In genomic region chr1:231602675-231602984, GRCh38 we compare ENCODE assay signal across 18 cellular contexts. TPM values are rescaled to one million over a fixed set of nuclear protein-coding genes. Genes with fewer than 3 reads are reported as not detected.
DNase-seq lines count a peak whose midpoint lies in the region; ATAC-seq, FAIRE-seq and TF ChIP-seq lines count a peak whose summit lies in the region.
"Had no signal": no experiment of that assay in that cellular context is flagged by ENCODE, and none has a peak within 500 bp of the region (broad histone marks: within the 10 kb centered on the region; RNA-seq: fewer than 3 reads in every experiment).

No MANE protein-coding gene starts in this region.

- peaks cover 15% of the 10 kb centered on the region for H3K27me3 Mint-ChIP-seq in activated CD8-positive, alpha-beta memory T cell treated with anti-CD3 and anti-CD28 coated beads, Interleukin-2, amount 10 ng/mL, durations not matched to agents 7 days and 5 days

- intact Hi-C loops in HepG2 (cut with micrococcal nuclease; ENCODE audit: unreplicated experiment) = no loop called here
- intact Hi-C loops in right lobe of liver (cut with DNase I) = no loop called here

- H3K36me3 ChIP-seq in HepG2 (replicated peaks in 1 of 2; ENCODE audit: control insufficient read depth in 1 of 2, insufficient read depth in 2 of 2, low read length in 2 of 2) (no peaks in the 10 kb centered on the region), right lobe of liver (no peaks in the 10 kb centered on the region), Karpas-422 (ENCODE audit: insufficient read depth, low read length) (no peaks in the 10 kb centered on the region)

- CTCF ChIA-PET in HepG2 (lab: Yijun Ruan, JAX; ENCODE audit: low intra/inter-chr PET ratio, low total read pairs) = interaction anchor here (2.0 kb wide), 1 partner anchor 245 kb away, joined by 15 read pairs; no protein-coding TSS in a partner anchor
- CTCF ChIA-PET in activated CD8-positive, alpha-beta memory T cell treated with anti-CD3 and anti-CD28 coated beads, Interleukin-2, amount 10 ng/mL, durations not matched to agents 7 days and 5 days (lab: Charles Lee) = interaction anchor here (1.0 to 4.9 kb wide), 7 partner anchors 12 to 382 kb away, joined by 3 to 26 read pairs (median 3); partner anchors contain the start of genes EXOC8 and SPRTN

- TF ChIP-seq CTCF in HepG2 (CRISPR knock-in tag; IDR thresholded peaks at IDR 0.05) = no peak
- TF ChIP-seq CTCF in right lobe of liver (IDR thresholded peaks at IDR 0.05) = no peak
- no peak for TF ChIP-seq CTCF in VCaP (conservative IDR thresholded peaks at IDR 0.05)

- no peaks in the 10 kb centered on the region for H3K9me2 ChIP-seq in Karpas-422 (replicated peaks; ENCODE audit: insufficient read depth, low read length)

- in situ Hi-C loops in HepG2 (cut with HindIII; ENCODE audit: extremely low pct_ligation_motif_present, low pct_unique_long_range_greater_than_20kb) = loop anchor here (5.0 kb wide), 1 partner anchor 245 kb away; no protein-coding TSS in a partner anchor

- no peaks in the 10 kb centered on the region for H3K79me2 ChIP-seq in HepG2 (ENCODE audit: insufficient read depth, low read length)
- no peaks in the 10 kb centered on the region for H3K79me2 ChIP-seq in Karpas-422 (ENCODE audit: low read length)

- BruUV-seq in HepG2 (replicated peaks; lab: Mats Ljungman, UMichigan) = no TSS peak

- TF ChIP-seq POLR2A in HepG2 (IDR thresholded peaks at IDR 0.05; ENCODE audit: insufficient read depth in 1 of 2, low read depth in 2 of 2, low read length in 2 of 2) (no peak), right lobe of liver (IDR thresholded peaks at IDR 0.05) (no peak)

- H3K9ac ChIP-seq in HepG2 (ENCODE audit: insufficient read depth, low read depth, low read length) (no peak overlapping the region), Karpas-422 (ENCODE audit: low read length) (no peak overlapping the region)

- peaks cover 18% of the 10 kb centered on the region for H3K4me1 Mint-ChIP-seq in activated CD8-positive, alpha-beta memory T cell treated with anti-CD3 and anti-CD28 coated beads, Interleukin-2, amount 10 ng/mL, durations not matched to agents 7 days and 5 days

- no peaks in the 10 kb centered on the region for H3K27me3 ChIP-seq in HepG2 (ENCODE audit: control insufficient read depth in 1 of 2, insufficient read depth in 2 of 2, low read length in 2 of 2)
- no peaks in the 10 kb centered on the region for H3K27me3 ChIP-seq in right lobe of liver
- 0 out of 2 replicates have a peak, but pooled peaks cover 2% of the 10 kb centered on the region for H3K27me3 ChIP-seq in Karpas-422 (ENCODE audit: low read length)

- H3K9me3 ChIP-seq in HepG2 (ENCODE audit: low read length) (no peaks in the 10 kb centered on the region), right lobe of liver (no peaks in the 10 kb centered on the region), Karpas-422 (ENCODE audit: low read length) (no peaks in the 10 kb centered on the region)

- no peak for FAIRE-seq in HepG2 (lab: Jason Lieb, UNC)
- FAIRE-seq: A204.1 had no signal

- no peak overlapping the region for H2AFZ ChIP-seq in HepG2 (ENCODE audit: low read length)
- no peak overlapping the region for H2AFZ ChIP-seq in Karpas-422 (ENCODE audit: low read length)

- H4K20me1 ChIP-seq in HepG2 (ENCODE audit: insufficient read depth, low read length) = no peaks in the 10 kb centered on the region
- H4K20me1 ChIP-seq in Karpas-422 (ENCODE audit: insufficient read depth, low read depth, low read length) = no peaks in the 10 kb centered on the region

- no peak for TF ChIP-seq EP300 in HepG2 (IDR thresholded peaks at IDR 0.05; ENCODE audit: low read depth in 2 of 2, low read length in 2 of 2)
- TF ChIP-seq EP300 in HepG2 (CRISPR knock-in tag; IDR thresholded peaks at IDR 0.05; ENCODE audit: borderline replicate concordance) = no peak

- WGBS in HepG2 (ENCODE audit: low lambda C conversion rate) = 66% methylated on average over 4 of the region's 4 CpGs
- 81% methylated on average over 4 of the region's 4 CpGs for WGBS in right lobe of liver (ENCODE audit: insufficient coverage, low coverage, low lambda C conversion rate, missing lambda C conversion rate)

- TF ChIP-seq RAD21 in HepG2 (CRISPR knock-in tag; IDR thresholded peaks at IDR 0.05) = no peak

- no peak overlapping the region for H3K4me3 Mint-ChIP-seq in activated CD8-positive, alpha-beta memory T cell treated with anti-CD3 and anti-CD28 coated beads, Interleukin-2, amount 10 ng/mL, durations not matched to agents 7 days and 5 days

- H3K9me3 Mint-ChIP-seq in activated CD8-positive, alpha-beta memory T cell treated with anti-CD3 and anti-CD28 coated beads, Interleukin-2, amount 10 ng/mL, durations not matched to agents 7 days and 5 days (ENCODE audit: low read depth) = no peaks in the 10 kb centered on the region

- POLR2A ChIA-PET in HepG2 (lab: Yijun Ruan, JAX) = no interaction called here

- no peaks in the 10 kb centered on the region for H3K36me3 Mint-ChIP-seq in activated CD8-positive, alpha-beta memory T cell treated with anti-CD3 and anti-CD28 coated beads, Interleukin-2, amount 10 ng/mL, durations not matched to agents 7 days and 5 days

- peak overlapping the region in 1 of 3 experiments; percentile 75; a peak in 1 of 6 replicates for H3K4me3 ChIP-seq in HepG2 (replicated peaks in 1 of 3; ENCODE audit: insufficient read depth in 1 of 3, low read depth in 2 of 3, low read length in 3 of 3)
- H3K4me3 ChIP-seq in right lobe of liver = no peak overlapping the region
- no peak overlapping the region for H3K4me3 ChIP-seq in Karpas-422 (ENCODE audit: low read length)
- H3K4me3 ChIP-seq: K562 had no signal

- H3K4me2 ChIP-seq in HepG2 (ENCODE audit: low read depth, low read length) = peak overlapping the region; percentile 98; the same call in 1 of the 2 replicates
- H3K4me2 ChIP-seq in Karpas-422 (ENCODE audit: low read depth, low read length, poor library complexity, severe bottlenecking) = peak overlapping the region; percentile 99

- no peak overlapping the region for H3K27ac Mint-ChIP-seq in activated CD8-positive, alpha-beta memory T cell treated with anti-CD3 and anti-CD28 coated beads, Interleukin-2, amount 10 ng/mL, durations not matched to agents 7 days and 5 days

- H3K27ac ChIP-seq in HepG2 (ENCODE audit: extremely low read length, insufficient read depth, low read length) = no peak overlapping the region
- no peak overlapping the region for H3K27ac ChIP-seq in right lobe of liver
- no peak overlapping the region for H3K27ac ChIP-seq in Karpas-422 (ENCODE audit: low read length)
- peak overlapping the region; percentile 66 for H3K27ac ChIP-seq in VCaP

- DNase-seq in HepG2 (ENCODE audit: low spot score) (no peak), right lobe of liver (no peak), Karpas-422 (no peak)
- DNase-seq in activated CD8-positive, alpha-beta memory T cell treated with anti-CD3 and anti-CD28 coated beads, Interleukin-2, amount 10 ng/mL, durations not matched to agents 7 days and 5 days = no peak
- DNase-seq in activated CD4-positive, alpha-beta T cell treated with anti-CD3 and anti-CD28 coated beads, Interleukin-2, amount 50 U/mL, for 48 hours = no peak
- no peak for DNase-seq in stimulated activated naive CD8-positive, alpha-beta T cell treated with anti-CD3 and anti-CD28 coated beads, Interleukin-15, Interleukin-2, amounts not matched to agents 100 U/mL and 50 U/mL, for 24 hours
- DNase-seq: C1 segment of cervical spinal cord, COR-L47, DMS153, GF-D8, GOT3, NCI-H187, NCI-H2107, NCI-H510A, NCI-H774 had no signal

- no peak for ATAC-seq in HepG2
- ATAC-seq in right lobe of liver = no peak
- no peak for ATAC-seq in activated CD8-positive, alpha-beta memory T cell treated with anti-CD3 and anti-CD28 coated beads, Interleukin-2, amount 10 ng/mL, durations not matched to agents 7 days and 5 days
- no peak for ATAC-seq in stimulated activated naive CD8-positive, alpha-beta T cell treated with anti-CD3 and anti-CD28 coated beads, Interleukin-15, Interleukin-2, amounts not matched to agents 100 U/mL and 50 U/mL, for 24 hours

- H3K4me1 ChIP-seq in HepG2 (ENCODE audit: insufficient read depth, low read length) (peaks cover 12% of the 10 kb centered on the region; the same call in 1 of the 2 replicates), right lobe of liver (no peaks in the 10 kb centered on the region), Karpas-422 (ENCODE audit: low read length) (peaks cover 30% of the 10 kb centered on the region)

TF ChIP-seq in HepG2, 621 proteins besides CTCF, POLR2A, EP300 and RAD21:
- TF ChIP-seq POLR2G (IDR thresholded peaks at IDR 0.05; ENCODE audit: low read depth, low read length) = no peak

RNA-seq across cellular contexts. Expression of gene DISC1, which starts 24.0 kb away (rescaled TPM):
- total RNA-seq in HepG2 (2016; rRNA removed; fragmentation: Illumina TruSeq; extraction: Trizol) (3.1 and 4.2 TPM in 2 replicates), right lobe of liver (1 to 10 TPM; 1.8 to 3.3 (median 2.4) TPM)
- total RNA-seq in HepG2 (2016; cell fraction: cytosol; rRNA removed; fragmentation: Illumina TruSeq; extraction: Trizol; ENCODE audit: low read depth) = 3.2 and 3.7 TPM in 2 replicates
- 2.7 and 3.2 TPM in 2 replicates for total RNA-seq in HepG2 (2016; cell fraction: insoluble cytoplasmic fraction; rRNA removed; fragmentation: Illumina TruSeq; extraction: Trizol)
- total RNA-seq in HepG2 (2016; cell fraction: membrane; rRNA removed; fragmentation: Illumina TruSeq; extraction: Trizol) = 2.0 and 2.1 TPM in 2 replicates
- total RNA-seq in HepG2 (2016; cell fraction: nucleus; rRNA removed; fragmentation: Illumina TruSeq; extraction: Trizol) = 11.7 and 13.7 TPM in 2 replicates
- 4.0 and 4.6 TPM in 2 replicates for polyA plus RNA-seq in HepG2 (2011; rRNA removed)
- 2.4 and 2.6 TPM in 2 replicates for polyA plus RNA-seq in HepG2 (2011; cell fraction: cytosol; rRNA removed)
- polyA plus RNA-seq in HepG2 (2011; cell fraction: nucleus; rRNA removed) = 8.2 and 12.2 TPM in 2 replicates
- 1.7 and 1.9 TPM in 2 replicates for polyA plus RNA-seq in HepG2 (2012)
- polyA plus RNA-seq in HepG2 (2016; cell fraction: cytosol; fragmentation: Illumina TruSeq; extraction: Trizol; ENCODE audit: low read depth) = 0.10 and 0.16 TPM in 2 replicates
- polyA plus RNA-seq in HepG2 (2016; cell fraction: insoluble cytoplasmic fraction; fragmentation: Illumina TruSeq; extraction: Trizol; ENCODE audit: low read depth) = 1.5 and 1.7 TPM in 2 replicates
- 0.24 and 0.28 TPM in 2 replicates for polyA plus RNA-seq in HepG2 (2016; cell fraction: membrane; fragmentation: Illumina TruSeq; extraction: Trizol; ENCODE audit: low read depth)
- 2.9 and 3.5 TPM in 2 replicates for polyA plus RNA-seq in HepG2 (2016; cell fraction: nucleus; fragmentation: Illumina TruSeq; extraction: Trizol; ENCODE audit: insufficient read depth, low read depth)
- 0.05 and 38.4 TPM in 2 replicates for polyA minus RNA-seq in HepG2 (2011; rRNA and poly(A)+ RNA removed; ENCODE audit: low replicate concordance)
- polyA minus RNA-seq in HepG2 (2011; cell fraction: cytosol; rRNA and poly(A)+ RNA removed) = 4.8 and 5.2 TPM in 2 replicates
- polyA minus RNA-seq in HepG2 (2011; cell fraction: nucleus; rRNA and poly(A)+ RNA removed) = 51.5 and 66.8 TPM in 2 replicates
- 4.3 and 6.4 TPM in 2 replicates for total RNA-seq in Karpas-422 (2014; rRNA removed; shearing (Covaris generic); ENCODE audit: low replicate concordance)
- total RNA-seq in activated CD8-positive, alpha-beta memory T cell treated with anti-CD3 and anti-CD28 coated beads, Interleukin-2, amount 10 ng/mL, durations not matched to agents 7 days and 5 days = 10 to 100 TPM in 1 of 2 experiments, 1 to 10 TPM in 1; 4.4 to 14.4 TPM
